13 cellular contexts compared by ENCODE assay signal in genomic region chr16:23987443-23987842, GRCh38.
DNase-seq lines count a peak whose midpoint lies in the region; ATAC-seq, FAIRE-seq and TF ChIP-seq lines count a peak whose summit lies in the region.
"Had no signal": no experiment of that assay in that cellular context is flagged by ENCODE, and none has a peak within 500 bp of the region (broad histone marks: within the 10 kb centered on the region; RNA-seq: fewer than 3 reads in every experiment).

No MANE protein-coding gene starts in this region.

- H3K9ac ChIP-seq in BLaER1 treated with 17β-estradiol and CSF1 and Interleukin-3, amounts not matched to agents 10 nM and 100 nM: no peak overlapping the region
- H3K9ac ChIP-seq in colonic mucosa (ENCODE audit: low read depth in 2 of 2, low read length in 2 of 2): no peak overlapping the region

- no peak overlapping the region; a peak in 1 of 20 replicates for H3K4me3 ChIP-seq in BLaER1 treated with 17β-estradiol and CSF1 and Interleukin-3, amounts not matched to agents 10 nM and 100 nM
- H3K4me3 ChIP-seq in colonic mucosa: no peak overlapping the region

- FAIRE-seq in GM19239 (lab: Jason Lieb, UNC): peak; percentile 88
- FAIRE-seq: G401.6, TTC549 had no signal

- no peak for TF ChIP-seq CTCF in colonic mucosa (IDR thresholded peaks at IDR 0.05)

- peaks cover 0 to 26% (median 10%) of the 10 kb centered on the region in 11 experiments; a peak in 11 of 22 replicates for H3K9me3 ChIP-seq in BLaER1 treated with 17β-estradiol and CSF1 and Interleukin-3, amounts not matched to agents 10 nM and 100 nM (replicated peaks in 1 of 11)
- no peaks in the 10 kb centered on the region for H3K9me3 ChIP-seq in colonic mucosa

- H3K27ac ChIP-seq in BLaER1 treated with 17β-estradiol and CSF1 and Interleukin-3, amounts not matched to agents 10 nM and 100 nM: peak overlapping the region in 2 of 11 experiments; percentile 8 to 21; a peak in 1 of 22 replicates
- H3K27ac ChIP-seq in colonic mucosa: no peak overlapping the region

- H3K27me3 ChIP-seq in BLaER1 treated with 17β-estradiol and CSF1 and Interleukin-3, amounts not matched to agents 10 nM and 100 nM: no peaks in the 10 kb centered on the region
- H3K27me3 ChIP-seq in colonic mucosa: no peaks in the 10 kb centered on the region

- peak overlapping the region in 9 of 11 experiments; percentile 22 to 83 (median 68); a peak in 18 of 22 replicates for H3K4me2 ChIP-seq in BLaER1 treated with 17β-estradiol and CSF1 and Interleukin-3, amounts not matched to agents 10 nM and 100 nM

- H3K36me3 ChIP-seq in BLaER1 treated with 17β-estradiol and CSF1 and Interleukin-3, amounts not matched to agents 10 nM and 100 nM: peaks cover 0 to 76% (median 5%) of the 10 kb centered on the region in 11 experiments; a peak in 10 of 22 replicates
- H3K36me3 ChIP-seq in colonic mucosa: no peaks in the 10 kb centered on the region

- DNase-seq in GM19239 (ENCODE audit: insufficient read length, low spot score) (peak; percentile 28), SKM-1 (lab: John Stamatoyannopoulos, UW; ENCODE audit: unreplicated experiment) (no peak), activated gamma-delta T cell treated with Interleukin-2 at 50 U/mL for 16 hours (no peak), colonic mucosa (no peak)
- DNase-seq: ACHN; activated effector memory CD4-positive, alpha-beta T cell treated with Interleukin-2 at 50 U/mL for 16 hours; NCI-H1092 treated with DMSO at 0.1 percent for 48 hours had no signal

- H3K4me1 ChIP-seq in BLaER1 treated with 17β-estradiol and CSF1 and Interleukin-3, amounts not matched to agents 10 nM and 100 nM: peaks cover 0 to 31% (median 21%) of the 10 kb centered on the region in 10 experiments; a peak in 16 of 20 replicates
- no peaks in the 10 kb centered on the region for H3K4me1 ChIP-seq in colonic mucosa

- peaks cover 0 to 79% (median 0%) of the 10 kb centered on the region in 11 experiments; a peak in 6 of 22 replicates for H4K20me1 ChIP-seq in BLaER1 treated with 17β-estradiol and CSF1 and Interleukin-3, amounts not matched to agents 10 nM and 100 nM

- intact Hi-C loops in colonic mucosa (cut with DNase I): no loop called here

- peak; percentile 75 for ATAC-seq in HG02798 (IDR thresholded peaks at IDR 0.05; ENCODE audit: poor library complexity, unreplicated experiment)
- peak; percentile 91 for ATAC-seq in HG03571 (IDR thresholded peaks at IDR 0.05; ENCODE audit: unreplicated experiment)
- no peak for ATAC-seq in GM21528 (IDR thresholded peaks at IDR 0.05; ENCODE audit: low FRiP score, unreplicated experiment)
